ENCODE assay signal across 8 cellular contexts in the genomic region with DNA sequence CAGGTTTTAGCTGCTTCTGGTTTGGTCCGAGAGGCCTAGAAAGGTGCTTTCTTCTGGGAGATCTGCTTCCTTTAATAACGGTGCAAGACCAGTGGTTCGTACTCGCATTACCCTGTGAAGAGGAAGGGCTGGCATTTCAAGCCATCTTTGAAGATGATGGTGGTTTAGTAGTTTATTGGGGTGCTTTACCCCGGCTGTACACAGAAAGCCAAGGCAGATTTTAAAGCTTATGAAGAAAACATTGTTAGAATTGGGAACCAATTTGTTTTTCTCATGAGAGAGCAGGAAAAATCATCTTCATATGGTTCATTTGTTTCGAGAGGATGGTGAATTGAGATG. TPM values are rescaled to one million over a fixed set of nuclear protein-coding genes. Genes with fewer than 3 reads are reported as not detected.
DNase-seq lines count a peak whose midpoint lies in the region; ATAC-seq, FAIRE-seq and TF ChIP-seq lines count a peak whose summit lies in the region.

No MANE protein-coding gene starts in this region.

- no peak for TF ChIP-seq POLR2A in prostate gland (IDR thresholded peaks at IDR 0.05)

- H3K9me3 ChIP-seq in NT2/D1 (ENCODE audit: insufficient read depth, low read length) (no peaks in the 10 kb centered on the region), ectodermal cell (ENCODE audit: control insufficient read depth, low read length) (no peaks in the 10 kb centered on the region), osteoblast (ENCODE audit: low read depth, low read length) (no peaks in the 10 kb centered on the region), prostate gland (no peaks in the 10 kb centered on the region)

- intact Hi-C loops in prostate gland (cut with DNase I) = loop anchor here (5.0 kb wide), 4 partner anchors 170 to 390 kb away; no protein-coding TSS in a partner anchor

- H3K27ac ChIP-seq in ectodermal cell (ENCODE audit: insufficient read depth, low read depth, low read length, poor library complexity, severe bottlenecking) = no peak overlapping the region
- no peak overlapping the region for H3K27ac ChIP-seq in osteoblast (ENCODE audit: low read depth, low read length)
- H3K27ac ChIP-seq in prostate gland = no peak overlapping the region

- no peaks in the 10 kb centered on the region for H4K20me1 ChIP-seq in osteoblast (ENCODE audit: insufficient read depth, low read length)

- 47 to 51% methylated on average over 6 of the region's 6 CpGs for WGBS in ectodermal cell, 2 experiments
- WGBS in prostate gland = 27% methylated on average over 6 of the region's 6 CpGs

- H3K27me3 ChIP-seq in GM06990 (replicated peaks; ENCODE audit: control insufficient read depth, insufficient read depth, low read length) (no peaks in the 10 kb centered on the region), NT2/D1 (ENCODE audit: insufficient read depth, insufficient read length) (peaks cover 12% of the 10 kb centered on the region), ectodermal cell (ENCODE audit: control insufficient read depth, insufficient read depth, low read length, poor library complexity, severe bottlenecking) (peaks cover 29% of the 10 kb centered on the region), osteoblast (ENCODE audit: insufficient read depth, low read length) (peaks cover 59% of the 10 kb centered on the region), prostate gland (replicated peaks; ENCODE audit: insufficient read depth) (no peaks in the 10 kb centered on the region)

- DNase-seq in GM06990 (ENCODE audit: extremely low read depth, insufficient read length) (no peak), NT2/D1 (ENCODE audit: low read depth, low spot score) (no peak), osteoblast (ENCODE audit: insufficient read length, low spot score, missing footprints) (no peak), RCC 7860 (ENCODE audit: low spot score) (no peak), prostate gland (ENCODE audit: low spot score) (no peak), NCI-H1694 (lab: John Stamatoyannopoulos, UW) (no peak)

- ATAC-seq in GM21737 (IDR thresholded peaks at IDR 0.05; ENCODE audit: unreplicated experiment) = no peak

- TF ChIP-seq CTCF in GM06990 (IDR thresholded peaks at IDR 0.05; ENCODE audit: insufficient read depth, low read length, poor library complexity, severe bottlenecking) (no peak), osteoblast (IDR thresholded peaks at IDR 0.05; ENCODE audit: extremely low read depth, low read depth, low read length) (peak; percentile 2), prostate gland (IDR thresholded peaks at IDR 0.05) (peak in 1 of 4 experiments; percentile 8)

- H3K4me1 ChIP-seq in NT2/D1 (ENCODE audit: insufficient read depth, insufficient read length) = peaks cover 24% of the 10 kb centered on the region
- H3K4me1 ChIP-seq in ectodermal cell (ENCODE audit: control insufficient read depth, insufficient read depth, low read length) = peaks cover 56% of the 10 kb centered on the region
- no peaks in the 10 kb centered on the region for H3K4me1 ChIP-seq in osteoblast (ENCODE audit: insufficient read depth, low read length)
- no peaks in the 10 kb centered on the region for H3K4me1 ChIP-seq in prostate gland (replicated peaks)

- H3K4me2 ChIP-seq in osteoblast (ENCODE audit: insufficient read depth, low read length) = no peak overlapping the region

- no peak for FAIRE-seq in RCC 7860 (lab: Jason Lieb, UNC)

- peak overlapping the region; percentile 94 for H3K4me3 ChIP-seq in GM06990 (replicated peaks; ENCODE audit: low read depth, low read length)
- no peak overlapping the region for H3K4me3 ChIP-seq in NT2/D1 (ENCODE audit: insufficient read length, low read depth)
- H3K4me3 ChIP-seq in ectodermal cell (ENCODE audit: insufficient read depth, low read depth, low read length) = peak overlapping the region; percentile 18
- no peak overlapping the region for H3K4me3 ChIP-seq in osteoblast (ENCODE audit: insufficient read depth, low read length)
- H3K4me3 ChIP-seq in prostate gland = no peak overlapping the region

- peaks cover 51% of the 10 kb centered on the region for H3K36me3 ChIP-seq in GM06990 (ENCODE audit: control insufficient read depth, insufficient read depth, low read length)
- peaks cover 63% of the 10 kb centered on the region for H3K36me3 ChIP-seq in NT2/D1 (ENCODE audit: insufficient read depth, insufficient read length, low read length)
- H3K36me3 ChIP-seq in ectodermal cell (ENCODE audit: control insufficient read depth, insufficient read depth, low read length) = peaks cover 38% of the 10 kb centered on the region
- no peaks in the 10 kb centered on the region for H3K36me3 ChIP-seq in osteoblast (ENCODE audit: insufficient read depth, low read length)
- no peaks in the 10 kb centered on the region for H3K36me3 ChIP-seq in prostate gland

- no peaks in the 10 kb centered on the region for H3K79me2 ChIP-seq in osteoblast (ENCODE audit: insufficient read depth, low read length)

- no peak overlapping the region for H2AFZ ChIP-seq in osteoblast (ENCODE audit: low read length)

- H3K9ac ChIP-seq in NT2/D1 (ENCODE audit: insufficient read length, low read depth) = peak overlapping the region; percentile 47

RNA-seq across cellular contexts. Expression of a gene that starts 3.6 kb away (rescaled TPM):
- polyA plus RNA-seq in ectodermal cell (2013, experiment 1 of 4) = 88.1 TPM
- 61.7 TPM for polyA plus RNA-seq in ectodermal cell (2013, experiment 2 of 4)
- 47.8 TPM for polyA plus RNA-seq in ectodermal cell (2013, experiment 3 of 4)
- polyA plus RNA-seq in ectodermal cell (2013, experiment 4 of 4) = 51.3 TPM
- total RNA-seq in osteoblast = 1.5 and 2.5 TPM in 2 replicates
- 10 to 100 TPM; 31.6 to 46.1 TPM for total RNA-seq in prostate gland

RNA-seq across cellular contexts. Expression of a gene that starts 43.8 kb away (rescaled TPM):
- 15.5 TPM for polyA plus RNA-seq in ectodermal cell (2013, experiment 1 of 4)
- polyA plus RNA-seq in ectodermal cell (2013, experiment 2 of 4) = 19.4 TPM
- polyA plus RNA-seq in ectodermal cell (2013, experiment 3 of 4) = 7.5 TPM
- polyA plus RNA-seq in ectodermal cell (2013, experiment 4 of 4) = 10.5 TPM
- 11.2 and 11.6 TPM in 2 replicates for total RNA-seq in osteoblast
- total RNA-seq in prostate gland = 1 to 10 TPM; 1.9 to 6.6 TPM

Comparison
In these comparisons a context has a peak if more than half of its experiments do, and no peak if none do; other contexts are left out.
1. H3K4me3 ChIP-seq: peak in GM06990 (single experiment) and ectodermal cell (single experiment); none in NT2/D1 (single experiment), osteoblast (single experiment) and prostate gland (0 of 2).